In genomic region chr3:196711838-196712513, GRCh38 we compare ENCODE assay signal across 1 cellular context.
TF ChIP-seq lines count a peak whose summit lies in the region.

CEP19 (minus strand) TSS chr3:196712250; CDS start chr3:196708657, 3,593 bp downstream.
PIGX (plus strand) TSS chr3:196712377.

TF ChIP-seq in SK-N-SH, 30 proteins besides CTCF, POLR2A, EP300 and RAD21 (continued from another document):
- TF ChIP-seq MAX (IDR thresholded peaks at IDR 0.05; ENCODE audit: low read depth) (peak; percentile 34; the same call in 1 of the 2 replicates), FOXM1 (IDR thresholded peaks at IDR 0.05; ENCODE audit: low read depth) (no peak), REST (IDR thresholded peaks at IDR 0.05; ENCODE audit: low read depth, low read length) (no peak), JUND (IDR thresholded peaks at IDR 0.05) (no peak), CHD2 (IDR thresholded peaks at IDR 0.05; ENCODE audit: low read length, partially characterized antibody) (no peak), USF1 (IDR thresholded peaks at IDR 0.05; ENCODE audit: borderline replicate concordance, low read depth) (no peak), SIN3A (IDR thresholded peaks at IDR 0.05; ENCODE audit: borderline replicate concordance, low read depth, low read length) (peak; percentile 65; the same call in 1 of the 2 replicates), TCF12 (IDR thresholded peaks at IDR 0.05) (0 out of 2 replicates have a peak, but pooled peaks have one; percentile 13), ZBTB33 (IDR thresholded peaks at IDR 0.05; ENCODE audit: borderline replicate concordance, low read depth) (0 out of 2 replicates have a peak, but pooled peaks have one; percentile 45)
